ENCODE assay signal across 1 cellular context in the genomic region with DNA sequence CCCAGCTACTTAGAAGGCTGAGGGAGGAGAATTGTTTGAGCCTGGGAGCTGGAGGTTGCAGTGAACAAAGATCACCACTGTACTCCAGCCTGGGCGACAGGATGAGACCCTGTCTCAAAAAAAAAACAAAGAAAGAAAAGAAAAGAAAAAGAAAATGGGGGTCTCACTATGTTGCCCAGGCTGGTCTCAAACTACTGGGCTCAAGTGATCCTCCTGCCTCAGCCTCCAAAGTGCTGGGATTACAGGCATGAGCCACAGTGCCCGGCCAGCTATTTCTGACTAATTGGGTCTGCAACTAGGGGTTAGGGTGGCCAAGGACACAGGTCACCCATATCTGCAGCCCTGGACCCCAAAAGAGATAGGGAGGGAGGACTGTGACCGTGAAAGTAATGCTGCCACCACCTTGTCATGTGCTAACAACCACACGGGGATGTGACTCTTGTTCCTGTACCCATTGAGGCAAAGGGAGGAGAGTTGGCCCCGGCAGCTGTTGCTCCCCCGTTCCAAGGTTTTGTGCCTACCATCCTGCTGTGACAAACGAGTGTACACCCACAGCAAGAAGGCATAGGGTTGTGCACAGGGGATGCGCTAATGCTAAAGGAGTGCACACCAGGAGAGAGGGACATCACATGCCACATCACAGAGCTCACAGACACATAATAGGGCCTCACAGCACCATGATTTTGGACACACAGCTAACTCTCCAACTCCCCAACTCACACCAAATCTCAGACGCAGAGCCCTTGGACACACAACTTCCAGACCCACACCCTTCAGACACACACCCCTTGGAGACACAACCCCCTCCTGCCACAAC.
TF ChIP-seq lines count a peak whose summit lies in the region.

No MANE protein-coding gene starts in this region.

TF ChIP-seq in K562, 482 proteins besides CTCF, POLR2A, EP300 and RAD21:
- TF ChIP-seq, protein P1, sequence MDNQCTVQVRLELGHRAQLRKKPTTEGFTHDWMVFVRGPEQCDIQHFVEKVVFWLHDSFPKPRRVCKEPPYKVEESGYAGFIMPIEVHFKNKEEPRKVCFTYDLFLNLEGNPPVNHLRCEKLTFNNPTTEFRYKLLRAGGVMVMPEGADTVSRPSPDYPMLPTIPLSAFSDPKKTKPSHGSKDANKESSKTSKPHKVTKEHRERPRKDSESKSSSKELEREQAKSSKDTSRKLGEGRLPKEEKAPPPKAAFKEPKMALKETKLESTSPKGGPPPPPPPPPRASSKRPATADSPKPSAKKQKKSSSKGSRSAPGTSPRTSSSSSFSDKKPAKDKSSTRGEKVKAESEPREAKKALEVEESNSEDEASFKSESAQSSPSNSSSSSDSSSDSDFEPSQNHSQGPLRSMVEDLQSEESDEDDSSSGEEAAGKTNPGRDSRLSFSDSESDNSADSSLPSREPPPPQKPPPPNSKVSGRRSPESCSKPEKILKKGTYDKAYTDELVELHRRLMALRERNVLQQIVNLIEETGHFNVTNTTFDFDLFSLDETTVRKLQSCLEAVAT (IDR thresholded peaks at IDR 0.05), result 0 out of 4 replicates have a peak, but pooled peaks of 1 of the 2 experiments have one; percentile 29
- TF ChIP-seq, protein P2, sequence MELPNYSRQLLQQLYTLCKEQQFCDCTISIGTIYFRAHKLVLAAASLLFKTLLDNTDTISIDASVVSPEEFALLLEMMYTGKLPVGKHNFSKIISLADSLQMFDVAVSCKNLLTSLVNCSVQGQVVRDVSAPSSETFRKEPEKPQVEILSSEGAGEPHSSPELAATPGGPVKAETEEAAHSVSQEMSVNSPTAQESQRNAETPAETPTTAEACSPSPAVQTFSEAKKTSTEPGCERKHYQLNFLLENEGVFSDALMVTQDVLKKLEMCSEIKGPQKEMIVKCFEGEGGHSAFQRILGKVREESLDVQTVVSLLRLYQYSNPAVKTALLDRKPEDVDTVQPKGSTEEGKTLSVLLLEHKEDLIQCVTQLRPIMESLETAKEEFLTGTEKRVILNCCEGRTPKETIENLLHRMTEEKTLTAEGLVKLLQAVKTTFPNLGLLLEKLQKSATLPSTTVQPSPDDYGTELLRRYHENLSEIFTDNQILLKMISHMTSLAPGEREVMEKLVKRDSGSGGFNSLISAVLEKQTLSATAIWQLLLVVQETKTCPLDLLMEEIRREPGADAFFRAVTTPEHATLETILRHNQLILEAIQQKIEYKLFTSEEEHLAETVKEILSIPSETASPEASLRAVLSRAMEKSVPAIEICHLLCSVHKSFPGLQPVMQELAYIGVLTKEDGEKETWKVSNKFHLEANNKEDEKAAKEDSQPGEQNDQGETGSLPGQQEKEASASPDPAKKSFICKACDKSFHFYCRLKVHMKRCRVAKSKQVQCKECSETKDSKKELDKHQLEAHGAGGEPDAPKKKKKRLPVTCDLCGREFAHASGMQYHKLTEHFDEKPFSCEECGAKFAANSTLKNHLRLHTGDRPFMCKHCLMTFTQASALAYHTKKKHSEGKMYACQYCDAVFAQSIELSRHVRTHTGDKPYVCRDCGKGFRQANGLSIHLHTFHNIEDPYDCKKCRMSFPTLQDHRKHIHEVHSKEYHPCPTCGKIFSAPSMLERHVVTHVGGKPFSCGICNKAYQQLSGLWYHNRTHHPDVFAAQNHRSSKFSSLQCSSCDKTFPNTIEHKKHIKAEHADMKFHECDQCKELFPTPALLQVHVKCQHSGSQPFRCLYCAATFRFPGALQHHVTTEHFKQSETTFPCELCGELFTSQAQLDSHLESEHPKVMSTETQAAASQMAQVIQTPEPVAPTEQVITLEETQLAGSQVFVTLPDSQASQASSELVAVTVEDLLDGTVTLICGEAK (IDR thresholded peaks at IDR 0.05), result 0 out of 2 replicates have a peak, but pooled peaks have one; percentile 21
- TF ChIP-seq, protein P2 (CRISPR knock-in tag; IDR thresholded peaks at IDR 0.05), result no peak
- TF ChIP-seq SREBF2 (CRISPR knock-in tag; IDR thresholded peaks at IDR 0.05) (no peak), ZNF347 (CRISPR knock-in tag; IDR thresholded peaks at IDR 0.05; ENCODE audit: low read depth) (no peak), ARHGAP35 (IDR thresholded peaks at IDR 0.05; ENCODE audit: partially characterized antibody) (peak; percentile 40), EHMT2 (IDR thresholded peaks at IDR 0.05) (0 out of 2 replicates have a peak, but pooled peaks have one; percentile 17), LARP7 (IDR thresholded peaks at IDR 0.05) (0 out of 2 replicates have a peak, but pooled peaks have one; percentile 42), KLF6 (CRISPR knock-in tag; IDR thresholded peaks at IDR 0.05; ENCODE audit: borderline replicate concordance) (no peak), ZNF121 (CRISPR knock-in tag; conservative IDR thresholded peaks at IDR 0.05) (peak; percentile 53; the same call in 1 of the 2 replicates)
- TF ChIP-seq, protein P3, sequence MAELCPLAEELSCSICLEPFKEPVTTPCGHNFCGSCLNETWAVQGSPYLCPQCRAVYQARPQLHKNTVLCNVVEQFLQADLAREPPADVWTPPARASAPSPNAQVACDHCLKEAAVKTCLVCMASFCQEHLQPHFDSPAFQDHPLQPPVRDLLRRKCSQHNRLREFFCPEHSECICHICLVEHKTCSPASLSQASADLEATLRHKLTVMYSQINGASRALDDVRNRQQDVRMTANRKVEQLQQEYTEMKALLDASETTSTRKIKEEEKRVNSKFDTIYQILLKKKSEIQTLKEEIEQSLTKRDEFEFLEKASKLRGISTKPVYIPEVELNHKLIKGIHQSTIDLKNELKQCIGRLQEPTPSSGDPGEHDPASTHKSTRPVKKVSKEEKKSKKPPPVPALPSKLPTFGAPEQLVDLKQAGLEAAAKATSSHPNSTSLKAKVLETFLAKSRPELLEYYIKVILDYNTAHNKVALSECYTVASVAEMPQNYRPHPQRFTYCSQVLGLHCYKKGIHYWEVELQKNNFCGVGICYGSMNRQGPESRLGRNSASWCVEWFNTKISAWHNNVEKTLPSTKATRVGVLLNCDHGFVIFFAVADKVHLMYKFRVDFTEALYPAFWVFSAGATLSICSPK (IDR thresholded peaks at IDR 0.05; ENCODE audit: borderline replicate concordance), result 0 out of 2 replicates have a peak, but pooled peaks have one; percentile 66
